In the genomic region with DNA sequence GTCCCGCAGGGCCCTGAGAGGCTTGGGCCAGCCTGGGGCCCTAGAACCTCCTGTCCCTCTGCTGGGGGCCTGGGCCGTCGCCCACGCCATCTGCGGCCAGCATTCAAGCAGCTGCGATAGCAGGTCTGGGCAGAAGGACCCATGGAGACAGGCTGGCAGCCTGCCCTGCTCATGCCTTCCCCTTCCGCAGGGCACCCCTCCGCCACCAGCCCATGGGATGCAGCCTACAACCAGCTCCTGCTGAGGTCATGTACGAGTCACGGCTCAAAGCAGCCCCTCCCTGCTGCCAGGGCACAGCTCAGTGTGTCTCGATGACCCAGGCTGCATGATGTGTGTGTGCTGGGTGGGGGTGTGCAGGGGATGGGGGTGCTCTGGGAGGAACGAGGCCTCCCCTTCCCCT, we compare ENCODE assay signal across 13 cellular contexts. TPM values are rescaled to one million over a fixed set of nuclear protein-coding genes. Genes with fewer than 3 reads are reported as not detected.
DNase-seq lines count a peak whose midpoint lies in the region; ATAC-seq and TF ChIP-seq lines count a peak whose summit lies in the region.
"Had no signal": no experiment of that assay in that cellular context is flagged by ENCODE, and none has a peak within 500 bp of the region (broad histone marks: within the 10 kb centered on the region; RNA-seq: fewer than 3 reads in every experiment).

No MANE protein-coding gene starts in this region.

- intact Hi-C loops in heart right ventricle (cut with DNase I) = no loop called here

- no peak for TF ChIP-seq CTCF in H9 (conservative IDR thresholded peaks at IDR 0.05)
- no peak for TF ChIP-seq CTCF in heart right ventricle (IDR thresholded peaks at IDR 0.05)

- no peak overlapping the region for H3K14ac ChIP-seq in H9 (ENCODE audit: insufficient read depth, low read length)

- H4K20me1 ChIP-seq in H9 (ENCODE audit: control insufficient read depth, insufficient read depth, insufficient read length) = no peaks in the 10 kb centered on the region

- no peaks in the 10 kb centered on the region for H3K9me3 Mint-ChIP-seq in H9
- H3K9me3 Mint-ChIP-seq: activated naive CD4-positive, alpha-beta T cell treated with anti-CD3 and anti-CD28 coated beads for 36 hours; immature natural killer cell had no signal

- no peaks in the 10 kb centered on the region for H3K79me2 ChIP-seq in H9 (ENCODE audit: insufficient read depth, low read length)

- H3K27me3 ChIP-seq in H9 (ENCODE audit: insufficient read depth, low read length) = no peaks in the 10 kb centered on the region
- no peaks in the 10 kb centered on the region for H3K27me3 ChIP-seq in heart right ventricle
- H3K27me3 ChIP-seq in skeletal muscle tissue (ENCODE audit: control insufficient read depth in 3 of 3, insufficient read depth in 3 of 3, low read length in 3 of 3) = no peaks in the 10 kb centered on the region

- peak overlapping the region; percentile 11 for H4K8ac ChIP-seq in H9 (replicated peaks; ENCODE audit: insufficient read length, low read depth, low read length)

- no peak overlapping the region for H2BK5ac ChIP-seq in H9 (ENCODE audit: insufficient read length, low read length)

- peaks cover 0 to 13% of the 10 kb centered on the region in 2 experiments; a peak in 2 of 4 replicates for H3K4me1 Mint-ChIP-seq in H9
- H3K4me1 Mint-ChIP-seq: immature natural killer cell had no signal

- no peak overlapping the region for H3K4me2 ChIP-seq in H9 (ENCODE audit: insufficient read depth, insufficient read length, low read length)

- no peak overlapping the region for H2BK12ac ChIP-seq in H9 (ENCODE audit: insufficient read length, low read depth, low read length)

- H3K4me1 ChIP-seq in H9 (ENCODE audit: insufficient read depth, low read length) = no peaks in the 10 kb centered on the region
- H3K4me1 ChIP-seq in heart right ventricle = peaks cover 18 to 64% (median 44%) of the 10 kb centered on the region in 9 donors
- peaks cover 69 to 82% (median 79%) of the 10 kb centered on the region in 3 donors for H3K4me1 ChIP-seq in skeletal muscle tissue (ENCODE audit: control insufficient read depth in 3 of 3, insufficient read depth in 3 of 3, low read length in 3 of 3)

- no CpG with 5 or more reads among the region's 12 CpGs for WGBS in H9 (ENCODE audit: extremely low coverage, insufficient read length, low lambda C conversion rate)
- WGBS in heart right ventricle, 2 donors = 52 to 60% methylated on average over 12 of the region's 12 CpGs

- H2BK120ac ChIP-seq in H9 (ENCODE audit: low read depth, low read length, poor library complexity, severe bottlenecking) = no peak overlapping the region

- no peak overlapping the region for H4K91ac ChIP-seq in H9 (ENCODE audit: insufficient read length, low read depth, low read length)

- no peak overlapping the region for H2AK5ac ChIP-seq in H9 (ENCODE audit: insufficient read length, low read length)

- no peak overlapping the region for H3T11ph ChIP-seq in H9 (ENCODE audit: low read length)

- no peak overlapping the region for H3K23ac ChIP-seq in H9 (ENCODE audit: insufficient read length, low read depth, low read length)

- DNase-seq in H9 (no peak), amygdala (lab: John Stamatoyannopoulos, UW) (peak in 49 of 56 donors; percentile 22 to 90 (median 65)), heart right ventricle (peak; percentile 67 to 83), HT-29 (ENCODE audit: low spot score) (no peak)
- DNase-seq in activated CD4-positive, alpha-beta T cell treated with anti-CD3 and anti-CD28 coated beads, Interleukin-2, amount 50 U/mL, for 48 hours = no peak
- DNase-seq: activated naive CD4-positive, alpha-beta T cell treated with anti-CD3 and anti-CD28 coated beads for 36 hours; COR-L47; immature natural killer cell; NCI-H226 had no signal

- H2AFZ ChIP-seq in H9 (ENCODE audit: low read length) = no peak overlapping the region

- H3K56ac ChIP-seq in H9 (ENCODE audit: insufficient read length, low read depth, low read length) = no peak overlapping the region

- H3K4me3 ChIP-seq in heart right ventricle (no peak overlapping the region), skeletal muscle tissue (ENCODE audit: low read length in 3 of 3) (peak overlapping the region in 2 of 3 donors; percentile 43 to 45)
- H3K4me3 ChIP-seq: thoracic aorta had no signal

- no peak overlapping the region for H4K5ac ChIP-seq in H9 (ENCODE audit: insufficient read length, low read depth, low read length)

- H2BK15ac ChIP-seq in H9 (ENCODE audit: low read depth, low read length) = no peak overlapping the region

- H3K36me3 Mint-ChIP-seq in H9 (ENCODE audit: insufficient read depth in 1 of 3, low read depth in 3 of 3) = no peaks in the 10 kb centered on the region
- H3K36me3 Mint-ChIP-seq: immature natural killer cell had no signal

- H3K27ac Mint-ChIP-seq in H9 = no peak overlapping the region
- H3K27ac Mint-ChIP-seq: activated naive CD4-positive, alpha-beta T cell treated with anti-CD3 and anti-CD28 coated beads for 36 hours; immature natural killer cell had no signal

- no peak overlapping the region for H3K27ac ChIP-seq in H9 (ENCODE audit: insufficient read length, low read depth, low read length)
- peak overlapping the region; percentile 40 to 88 (median 77) for H3K27ac ChIP-seq in heart right ventricle
- peak overlapping the region; percentile 52 for H3K27ac ChIP-seq in skeletal muscle tissue (ENCODE audit: low read depth, low read length)
- H3K27ac ChIP-seq: thoracic aorta had no signal

- H2BK20ac ChIP-seq in H9 (ENCODE audit: low read depth, low read length, poor library complexity, severe bottlenecking) = no peak overlapping the region

- ATAC-seq in heart right ventricle (peak; percentile 48 to 87 (median 76)), HG02870 (IDR thresholded peaks at IDR 0.05; ENCODE audit: unreplicated experiment) (no peak)
- ATAC-seq: Panc1 had no signal

- H3K36me3 ChIP-seq in heart right ventricle (no peaks in the 10 kb centered on the region), skeletal muscle tissue (ENCODE audit: control insufficient read depth in 3 of 3, insufficient read depth in 3 of 3, low read length in 3 of 3) (no peaks in the 10 kb centered on the region)
- H3K36me3 ChIP-seq: thoracic aorta had no signal

- H3K27me3 Mint-ChIP-seq in H9 (ENCODE audit: low read depth) = peaks cover 2% of the 10 kb centered on the region

- H3K9ac ChIP-seq in H9 (ENCODE audit: extremely low read depth, insufficient read length, low read length) = no peak overlapping the region
- peak overlapping the region in 2 of 3 donors; percentile 32 to 66 for H3K9ac ChIP-seq in skeletal muscle tissue (ENCODE audit: low read depth in 1 of 3, low read length in 3 of 3)

- H3K9me3 ChIP-seq in H9 (ENCODE audit: control insufficient read depth, low read depth, low read length) = no peaks in the 10 kb centered on the region
- H3K9me3 ChIP-seq in heart right ventricle = no peaks in the 10 kb centered on the region
- no peaks in the 10 kb centered on the region for H3K9me3 ChIP-seq in skeletal muscle tissue (ENCODE audit: control insufficient read depth in 3 of 3, low read length in 3 of 3)
- H3K9me3 ChIP-seq: thoracic aorta had no signal

- no peak overlapping the region for H3K4ac ChIP-seq in H9 (ENCODE audit: low read depth, low read length)

- no peak overlapping the region for H3K4me3 Mint-ChIP-seq in H9
- H3K4me3 Mint-ChIP-seq: activated naive CD4-positive, alpha-beta T cell treated with anti-CD3 and anti-CD28 coated beads for 36 hours; immature natural killer cell had no signal

- H3K79me1 ChIP-seq in H9 (ENCODE audit: insufficient read depth, low read depth, low read length, poor library complexity, severe bottlenecking) = no peaks in the 10 kb centered on the region

- no peaks in the 10 kb centered on the region for H3K23me2 ChIP-seq in H9 (ENCODE audit: insufficient read length, low read depth, low read length, poor library complexity, severe bottlenecking)

- H3K18ac ChIP-seq in H9 (ENCODE audit: insufficient read length, low read depth, low read length) = no peak overlapping the region

RNA-seq across cellular contexts. Expression of a gene that starts 27.8 kb away (rescaled TPM):
- total RNA-seq in H9 (2021) (23.5 and 24.0 TPM in 2 replicates), heart right ventricle (10 to 100 TPM; 11.3 to 29.7 (median 15.8) TPM), skeletal muscle tissue (5.2 TPM)
- 10 to 100 TPM; 10.4 to 19.2 TPM for polyA plus RNA-seq in heart right ventricle
- 15.7 and 18.5 TPM in 2 replicates for total RNA-seq in HT-29 (2014; rRNA removed; shearing (Covaris generic))

RNA-seq across cellular contexts. Expression of a gene that starts 32.9 kb away (rescaled TPM):
- total RNA-seq in H9 (2021) (1,592 and 1,656 TPM in 2 replicates), heart right ventricle (100 to 1,000 TPM; 505 to 754 (median 626) TPM), skeletal muscle tissue (1,532 TPM)
- polyA plus RNA-seq in heart right ventricle = 1,000 to 10,000 TPM; 1,450 to 1,915 TPM
- total RNA-seq in HT-29 (2014; rRNA removed; shearing (Covaris generic)) = 609 and 691 TPM in 2 replicates

RNA-seq across cellular contexts. Expression of a gene that starts 45.2 kb away (rescaled TPM):
- total RNA-seq in H9 (2021) (62.6 and 63.6 TPM in 2 replicates), heart right ventricle (10 to 100 TPM; 18.7 to 45.6 (median 24.7) TPM), skeletal muscle tissue (14.6 TPM)
- polyA plus RNA-seq in heart right ventricle = 10 to 100 TPM; 24.6 to 28.3 TPM
- total RNA-seq in HT-29 (2014; rRNA removed; shearing (Covaris generic)) = 143 and 164 TPM in 2 replicates

RNA-seq across cellular contexts. Expression of a gene that starts 53.7 kb away (rescaled TPM):
- 3.0 and 3.1 TPM in 2 replicates for total RNA-seq in H9 (2021)
- 10 to 100 TPM; 19.3 to 38.6 (median 23.6) TPM for total RNA-seq in heart right ventricle
- polyA plus RNA-seq in heart right ventricle = 10 to 100 TPM; 26.3 to 80.1 TPM
- 8.9 TPM for total RNA-seq in skeletal muscle tissue
- total RNA-seq in HT-29 (2014; rRNA removed; shearing (Covaris generic)) = 11.7 and 16.0 TPM in 2 replicates

RNA-seq across cellular contexts. Expression of a gene that starts 54.7 kb away (rescaled TPM):
- total RNA-seq in H9 (2021) (7.4 and 8.4 TPM in 2 replicates), heart right ventricle (10 to 100 TPM in 8 of 10 donors, 1 to 10 TPM in 2; 7.5 to 19.0 (median 12.0) TPM), skeletal muscle tissue (7.8 TPM)
- polyA plus RNA-seq in heart right ventricle = 10 to 100 TPM; 14.6 to 47.5 TPM
- total RNA-seq in HT-29 (2014; rRNA removed; shearing (Covaris generic)) = 33.5 and 41.3 TPM in 2 replicates

Comparison
In these comparisons a context has a peak if more than half of its experiments do, and no peak if none do; other contexts are left out.
1. DNase-seq: peak in amygdala (49 of 56) and heart right ventricle (2 of 2); none in H9 (single experiment), activated CD4-positive, alpha-beta T cell treated with anti-CD3 and anti-CD28 coated beads, Interleukin-2, amount 50 U/mL, for 48 hours (0 of 2) and HT-29 (single experiment).
2. H3K4me3 ChIP-seq: peak in skeletal muscle tissue (2 of 3); none in heart right ventricle (0 of 10).